8 cellular contexts compared by ENCODE assay signal in genomic region chr12:122975790-122976647, GRCh38. TPM values are rescaled to one million over a fixed set of nuclear protein-coding genes. Genes with fewer than 3 reads are reported as not detected.
DNase-seq lines count a peak whose midpoint lies in the region; ATAC-seq and TF ChIP-seq lines count a peak whose summit lies in the region.

No MANE protein-coding gene starts in this region.

- no peak for TF ChIP-seq CTCF in activated B cell treated with CpG ODN at 0.5 μM for 24 hours (IDR thresholded peaks at IDR 0.05)

- peaks cover 38% of the 10 kb centered on the region for H3K4me1 Mint-ChIP-seq in activated CD8-positive, alpha-beta memory T cell treated with anti-CD3 and anti-CD28 coated beads, Interleukin-2, amount 10 ng/mL, durations not matched to agents 7 days and 5 days
- peaks cover 37% of the 10 kb centered on the region for H3K4me1 Mint-ChIP-seq in activated B cell treated with CpG ODN at 0.5 μM for 24 hours

- peak overlapping the region; percentile 97 for H3K4me3 Mint-ChIP-seq in activated CD8-positive, alpha-beta memory T cell treated with anti-CD3 and anti-CD28 coated beads, Interleukin-2, amount 10 ng/mL, durations not matched to agents 7 days and 5 days
- peak overlapping the region; percentile 98 for H3K4me3 Mint-ChIP-seq in activated B cell treated with CpG ODN at 0.5 μM for 24 hours

- ATAC-seq in activated CD8-positive, alpha-beta memory T cell treated with anti-CD3 and anti-CD28 coated beads, Interleukin-2, amount 10 ng/mL, durations not matched to agents 7 days and 5 days = no peak
- ATAC-seq in activated B cell treated with CpG ODN at 0.5 μM for 24 hours (ENCODE audit: low read depth) (no peak), GM18907 (IDR thresholded peaks at IDR 0.05; ENCODE audit: unreplicated experiment) (no peak)

- H3K9me3 ChIP-seq in iPS-15b (ENCODE audit: control insufficient read depth, insufficient read depth, low read length) = no peaks in the 10 kb centered on the region

- H3K27me3 Mint-ChIP-seq in activated CD8-positive, alpha-beta memory T cell treated with anti-CD3 and anti-CD28 coated beads, Interleukin-2, amount 10 ng/mL, durations not matched to agents 7 days and 5 days = no peaks in the 10 kb centered on the region
- H3K27me3 Mint-ChIP-seq in activated B cell treated with CpG ODN at 0.5 μM for 24 hours = no peaks in the 10 kb centered on the region

- H3K9me3 Mint-ChIP-seq in activated CD8-positive, alpha-beta memory T cell treated with anti-CD3 and anti-CD28 coated beads, Interleukin-2, amount 10 ng/mL, durations not matched to agents 7 days and 5 days (ENCODE audit: low read depth) = no peaks in the 10 kb centered on the region
- no peaks in the 10 kb centered on the region for H3K9me3 Mint-ChIP-seq in activated B cell treated with CpG ODN at 0.5 μM for 24 hours

- DNase-seq in activated CD8-positive, alpha-beta memory T cell treated with anti-CD3 and anti-CD28 coated beads, Interleukin-2, amount 10 ng/mL, durations not matched to agents 7 days and 5 days = no peak
- no peak for DNase-seq in activated CD8-positive, alpha-beta memory T cell treated with anti-CD3 and anti-CD28 coated beads, Interleukin-2, amount 50 U/mL, for 48 hours
- DNase-seq in activated B cell treated with CpG ODN at 0.5 μM for 24 hours (no peak), substantia nigra (lab: John Stamatoyannopoulos, UW) (no peak), DMS153 (lab: John Stamatoyannopoulos, UW) (no peak)
- no peak for DNase-seq in stimulated activated CD4-positive, alpha-beta T cell treated with anti-CD3 and anti-CD28 coated beads, Interleukin-15, amount 100 ng/mL, for 24 hours

- H3K36me3 ChIP-seq in iPS-15b (ENCODE audit: control insufficient read depth, insufficient read depth, low read length) = peaks cover 6% of the 10 kb centered on the region

- peak overlapping the region; percentile 99 for H3K27ac ChIP-seq in substantia nigra (ENCODE audit: low read depth, low read length, poor library complexity, severe bottlenecking)

- no peaks in the 10 kb centered on the region for H3K27me3 ChIP-seq in iPS-15b (ENCODE audit: control insufficient read depth, insufficient read depth, low read length)

- peak overlapping the region; percentile 100 for H3K27ac Mint-ChIP-seq in activated CD8-positive, alpha-beta memory T cell treated with anti-CD3 and anti-CD28 coated beads, Interleukin-2, amount 10 ng/mL, durations not matched to agents 7 days and 5 days
- H3K27ac Mint-ChIP-seq in activated B cell treated with CpG ODN at 0.5 μM for 24 hours = peak overlapping the region; percentile 99

- intact Hi-C loops in activated B cell treated with CpG ODN at 0.5 μM for 24 hours (cut with micrococcal nuclease) = loop anchor here (1.0 to 2.0 kb wide), 3 partner anchors 75 to 627 kb away; partner anchors contain the start of genes DDX55 and KNTC1

- POLR2A ChIA-PET in activated B cell treated with CpG ODN at 0.5 μM for 24 hours (lab: Charles Lee) = interaction anchor here (0.6 to 3.0 kb wide), 9 partner anchors 10 to 476 kb away, joined by 3 to 40 read pairs (median 7); partner anchors contain the start of genes ABCB9, MPHOSPH9, MTRFR and ZCCHC8

- CTCF ChIA-PET in activated CD8-positive, alpha-beta memory T cell treated with anti-CD3 and anti-CD28 coated beads, Interleukin-2, amount 10 ng/mL, durations not matched to agents 7 days and 5 days (lab: Charles Lee) = interaction anchor here (0.6 to 2.2 kb wide), 7 partner anchors 10 to 294 kb away, joined by 3 to 9 read pairs (median 4); partner anchors contain the start of gene ABCB9
- CTCF ChIA-PET in activated B cell treated with CpG ODN at 0.5 μM for 24 hours (lab: Charles Lee) = interaction anchor here (0.8 to 2.6 kb wide), 4 partner anchors 115 to 262 kb away, joined by 3 to 8 read pairs (median 3); no protein-coding TSS in a partner anchor

- peak overlapping the region; percentile 99 for H3K4me3 ChIP-seq in iPS-15b (ENCODE audit: low read depth, low read length)

- H3K4me1 ChIP-seq in iPS-15b (ENCODE audit: control insufficient read depth, insufficient read depth, low read length) = peaks cover 3% of the 10 kb centered on the region

- peak overlapping the region; percentile 100 for H3K9ac ChIP-seq in iPS-15b (ENCODE audit: low read depth, low read length)

- no peaks in the 10 kb centered on the region for H3K36me3 Mint-ChIP-seq in activated CD8-positive, alpha-beta memory T cell treated with anti-CD3 and anti-CD28 coated beads, Interleukin-2, amount 10 ng/mL, durations not matched to agents 7 days and 5 days
- H3K36me3 Mint-ChIP-seq in activated B cell treated with CpG ODN at 0.5 μM for 24 hours (ENCODE audit: low read depth) = peaks cover 18% of the 10 kb centered on the region

RNA-seq across cellular contexts. Expression of gene OGFOD2, which starts 1.0 kb away (rescaled TPM):
- 10 to 100 TPM; 23.8 to 29.8 TPM for total RNA-seq in activated CD8-positive, alpha-beta memory T cell treated with anti-CD3 and anti-CD28 coated beads, Interleukin-2, amount 10 ng/mL, durations not matched to agents 7 days and 5 days
- 21.7 and 22.8 TPM in 2 replicates for total RNA-seq in activated B cell treated with CpG ODN at 0.5 μM for 24 hours

RNA-seq across cellular contexts. Expression of gene ARL6IP4, which starts 4.5 kb away (rescaled TPM):
- 100 to 1,000 TPM; 169 to 216 TPM for total RNA-seq in activated CD8-positive, alpha-beta memory T cell treated with anti-CD3 and anti-CD28 coated beads, Interleukin-2, amount 10 ng/mL, durations not matched to agents 7 days and 5 days
- total RNA-seq in activated B cell treated with CpG ODN at 0.5 μM for 24 hours = 163 and 178 TPM in 2 replicates

RNA-seq across cellular contexts. Expression of gene ABCB9, which starts 9.8 kb away (rescaled TPM):
- 1 to 10 TPM; 3.6 to 4.4 TPM for total RNA-seq in activated CD8-positive, alpha-beta memory T cell treated with anti-CD3 and anti-CD28 coated beads, Interleukin-2, amount 10 ng/mL, durations not matched to agents 7 days and 5 days
- total RNA-seq in activated B cell treated with CpG ODN at 0.5 μM for 24 hours = 2.0 and 4.6 TPM in 2 replicates
